In the genomic region with DNA sequence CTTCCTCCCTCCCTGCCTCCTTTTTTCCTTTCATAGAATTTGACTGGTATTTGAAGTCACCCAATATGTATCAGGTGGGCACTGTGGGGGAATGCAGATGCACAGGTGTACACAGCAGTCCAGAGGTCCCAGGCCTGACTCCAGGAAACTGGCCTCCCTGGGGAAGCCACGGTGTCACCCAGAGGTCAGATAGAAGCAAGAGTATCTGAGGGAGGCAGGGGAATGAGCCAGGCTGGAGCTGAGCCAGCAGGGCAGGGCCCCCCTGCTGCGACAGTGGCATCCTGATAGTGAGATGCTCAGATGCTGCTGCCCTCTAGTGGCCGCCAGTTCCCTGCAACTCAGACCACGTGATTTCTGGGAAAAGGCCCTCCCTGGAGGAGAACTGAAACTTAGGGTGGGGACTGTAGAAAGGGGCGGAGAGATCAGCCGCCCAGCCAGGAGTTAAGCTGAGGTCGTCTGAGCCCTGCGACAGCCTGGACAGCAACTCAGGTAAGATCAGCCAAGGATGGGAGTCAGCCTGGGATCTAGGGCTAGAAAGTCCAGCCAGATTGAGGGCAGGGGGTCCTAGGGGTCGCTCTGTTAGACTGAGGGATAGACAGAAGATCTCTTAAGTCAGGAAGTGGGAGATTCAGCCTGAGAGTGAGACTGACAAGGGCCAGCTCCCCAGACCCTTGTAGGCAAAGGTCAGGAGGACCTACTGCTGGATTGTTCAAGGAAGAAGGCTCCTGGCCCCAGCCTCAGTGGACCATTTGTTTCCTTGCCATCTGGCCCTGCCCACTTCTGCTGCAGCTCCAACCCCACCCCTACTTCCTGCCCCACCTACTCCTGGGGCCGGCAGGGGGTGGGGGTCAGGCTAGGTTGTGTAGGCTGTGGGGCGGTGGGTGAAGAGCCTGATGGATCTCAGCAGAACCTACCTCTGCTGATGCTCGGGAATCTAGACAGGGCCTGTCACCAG, we compare ENCODE assay signal across 1 cellular context.
TF ChIP-seq lines count a peak whose summit lies in the region.

A gene with protein sequence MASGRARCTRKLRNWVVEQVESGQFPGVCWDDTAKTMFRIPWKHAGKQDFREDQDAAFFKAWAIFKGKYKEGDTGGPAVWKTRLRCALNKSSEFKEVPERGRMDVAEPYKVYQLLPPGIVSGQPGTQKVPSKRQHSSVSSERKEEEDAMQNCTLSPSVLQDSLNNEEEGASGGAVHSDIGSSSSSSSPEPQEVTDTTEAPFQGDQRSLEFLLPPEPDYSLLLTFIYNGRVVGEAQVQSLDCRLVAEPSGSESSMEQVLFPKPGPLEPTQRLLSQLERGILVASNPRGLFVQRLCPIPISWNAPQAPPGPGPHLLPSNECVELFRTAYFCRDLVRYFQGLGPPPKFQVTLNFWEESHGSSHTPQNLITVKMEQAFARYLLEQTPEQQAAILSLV (plus strand): TSS at position 416 of the 955 bp plus-strand sequence. CDS start 880 bp downstream, outside the sequence.

TF ChIP-seq in SK-N-SH, 30 proteins besides CTCF, POLR2A, EP300 and RAD21 (continued from another document):
- TF ChIP-seq, protein P1, sequence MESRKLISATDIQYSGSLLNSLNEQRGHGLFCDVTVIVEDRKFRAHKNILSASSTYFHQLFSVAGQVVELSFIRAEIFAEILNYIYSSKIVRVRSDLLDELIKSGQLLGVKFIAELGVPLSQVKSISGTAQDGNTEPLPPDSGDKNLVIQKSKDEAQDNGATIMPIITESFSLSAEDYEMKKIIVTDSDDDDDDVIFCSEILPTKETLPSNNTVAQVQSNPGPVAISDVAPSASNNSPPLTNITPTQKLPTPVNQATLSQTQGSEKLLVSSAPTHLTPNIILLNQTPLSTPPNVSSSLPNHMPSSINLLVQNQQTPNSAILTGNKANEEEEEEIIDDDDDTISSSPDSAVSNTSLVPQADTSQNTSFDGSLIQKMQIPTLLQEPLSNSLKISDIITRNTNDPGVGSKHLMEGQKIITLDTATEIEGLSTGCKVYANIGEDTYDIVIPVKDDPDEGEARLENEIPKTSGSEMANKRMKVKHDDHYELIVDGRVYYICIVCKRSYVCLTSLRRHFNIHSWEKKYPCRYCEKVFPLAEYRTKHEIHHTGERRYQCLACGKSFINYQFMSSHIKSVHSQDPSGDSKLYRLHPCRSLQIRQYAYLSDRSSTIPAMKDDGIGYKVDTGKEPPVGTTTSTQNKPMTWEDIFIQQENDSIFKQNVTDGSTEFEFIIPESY (IDR thresholded peaks at IDR 0.05; ENCODE audit: borderline replicate concordance, low read depth): peak; percentile 66; the same call in 1 of the 2 replicates
